ENCODE assay signal across 8 cellular contexts in genomic region chr19:5904302-5905071, GRCh38. TPM values are rescaled to one million over a fixed set of nuclear protein-coding genes. Genes with fewer than 3 reads are reported as not detected.
DNase-seq lines count a peak whose midpoint lies in the region; ATAC-seq and TF ChIP-seq lines count a peak whose summit lies in the region.

VMAC (plus strand) TSS chr19:5904872; CDS start chr19:5904891, 19 bp downstream.

- intact Hi-C loops in activated CD4-positive, alpha-beta memory T cell treated with anti-CD3 and anti-CD28 coated beads for 36 hours (cut with micrococcal nuclease): loop anchor here (1.0 to 5.0 kb wide), 11 partner anchors 48 to 521 kb away; partner anchors contain the start of genes DUS3L, MICOS13, RANBP3 and RFX2
- intact Hi-C loops in dorsolateral prefrontal cortex (cut with DNase I): loop anchor here (2.0 to 10.0 kb wide), 4 partner anchors 63 to 190 kb away; partner anchors contain the start of genes DUS3L (in 2 of the 2) and RANBP3 (in 2 of the 2)

- H3K36me3 ChIP-seq in CD4-positive, CD25-positive, alpha-beta regulatory T cell (ENCODE audit: control insufficient read depth, insufficient read depth, low read length): peaks cover 7% of the 10 kb centered on the region
- peaks cover 0 to 9% (median 2%) of the 10 kb centered on the region in 4 donors for H3K36me3 ChIP-seq in liver (ENCODE audit: control insufficient read depth in 4 of 4, insufficient read depth in 3 of 4, low read depth in 1 of 4, low read length in 3 of 4)

- TF ChIP-seq CTCF in dorsolateral prefrontal cortex (IDR thresholded peaks at IDR 0.05 in 54 of 56, conservative IDR thresholded peaks at IDR 0.05 in 2 of 56; ENCODE audit: low read depth in 1 of 56, partially characterized antibody in 56 of 56): peak in 25 of 56 donors; percentile 4 to 49 (median 21)
- TF ChIP-seq CTCF in liver (IDR thresholded peaks at IDR 0.05; ENCODE audit: low read depth, low read length, missing input control): peak; percentile 3

- H3K27ac ChIP-seq in CD4-positive, CD25-positive, alpha-beta regulatory T cell (ENCODE audit: insufficient read depth, low read length, poor library complexity, severe bottlenecking): peak within 1 kb of the TSS; percentile 95
- H3K27ac ChIP-seq in dorsolateral prefrontal cortex (peak within 1 kb of the TSS; percentile 36 to 94 (median 86)), liver (ENCODE audit: low read depth in 1 of 2, low read length in 2 of 2) (peak within 1 kb of the TSS; percentile 96)

- peak; percentile 80 to 83 for ATAC-seq in CD4-positive, CD25-positive, alpha-beta regulatory T cell (ENCODE audit: low read depth in 2 of 2)
- ATAC-seq in GM19438 (IDR thresholded peaks at IDR 0.05; ENCODE audit: low read depth, unreplicated experiment): peak; percentile 81
- peak; percentile 67 for ATAC-seq in HG03571 (IDR thresholded peaks at IDR 0.05; ENCODE audit: unreplicated experiment)

- peaks cover 33% of the 10 kb centered on the region for H3K4me1 ChIP-seq in CD4-positive, CD25-positive, alpha-beta regulatory T cell (ENCODE audit: control insufficient read depth, insufficient read depth, low read length, poor library complexity, severe bottlenecking)
- H3K4me1 ChIP-seq in liver (ENCODE audit: control insufficient read depth in 4 of 4, insufficient read depth in 4 of 4, low read length in 3 of 4): peaks cover 3 to 39% (median 31%) of the 10 kb centered on the region in 4 donors

- peaks cover 13% of the 10 kb centered on the region for H3K36me3 Mint-ChIP-seq in CD4-positive, CD25-positive, alpha-beta regulatory T cell
- H3K36me3 Mint-ChIP-seq in activated CD4-positive, alpha-beta memory T cell treated with anti-CD3 and anti-CD28 coated beads for 36 hours: peaks cover 10% of the 10 kb centered on the region

- TF ChIP-seq RAD21 in liver (IDR thresholded peaks at IDR 0.05): no peak

- under 1% methylated on average over 64 of the region's 64 CpGs for WGBS in liver

- DNase-seq in CD4-positive, CD25-positive, alpha-beta regulatory T cell: peak; percentile 100
- DNase-seq in NCI-H774 (lab: John Stamatoyannopoulos, UW) (peak; percentile 99), dorsolateral prefrontal cortex (peak; percentile 97 to 100 (median 100))
- peak; percentile 100 for DNase-seq in activated CD4-positive, alpha-beta memory T cell treated with anti-CD3 and anti-CD28 coated beads for 36 hours
- DNase-seq in stimulated activated CD4-positive, alpha-beta T cell treated with anti-CD3 and anti-CD28 coated beads, Interleukin-4, amount 100 ng/mL, for 1 hour: peak; percentile 100

- H3K27me3 ChIP-seq in CD4-positive, CD25-positive, alpha-beta regulatory T cell (ENCODE audit: control insufficient read depth, insufficient read depth, low read length): no peaks in the 10 kb centered on the region
- H3K27me3 ChIP-seq in dorsolateral prefrontal cortex (no peaks in the 10 kb centered on the region), liver (ENCODE audit: control insufficient read depth in 4 of 4, insufficient read depth in 4 of 4, low read length in 3 of 4) (no peaks in the 10 kb centered on the region)

- no peaks in the 10 kb centered on the region for H3K9me3 Mint-ChIP-seq in CD4-positive, CD25-positive, alpha-beta regulatory T cell
- no peaks in the 10 kb centered on the region for H3K9me3 Mint-ChIP-seq in activated CD4-positive, alpha-beta memory T cell treated with anti-CD3 and anti-CD28 coated beads for 36 hours

- no peaks in the 10 kb centered on the region for H3K9me3 ChIP-seq in CD4-positive, CD25-positive, alpha-beta regulatory T cell (ENCODE audit: control insufficient read depth in 2 of 2, low read length in 2 of 2)
- no peaks in the 10 kb centered on the region for H3K9me3 ChIP-seq in liver (ENCODE audit: control insufficient read depth in 4 of 4, low read length in 3 of 4)

- H3K4me1 Mint-ChIP-seq in CD4-positive, CD25-positive, alpha-beta regulatory T cell: peaks cover 0 to 61% (median 26%) of the 10 kb centered on the region in 4 donors
- peaks cover 38% of the 10 kb centered on the region for H3K4me1 Mint-ChIP-seq in activated CD4-positive, alpha-beta memory T cell treated with anti-CD3 and anti-CD28 coated beads for 36 hours (ENCODE audit: low read depth)

- peaks cover 4% of the 10 kb centered on the region for H3K27me3 Mint-ChIP-seq in CD4-positive, CD25-positive, alpha-beta regulatory T cell
- no peaks in the 10 kb centered on the region for H3K27me3 Mint-ChIP-seq in activated CD4-positive, alpha-beta memory T cell treated with anti-CD3 and anti-CD28 coated beads for 36 hours

- POLR2A ChIA-PET in activated CD4-positive, alpha-beta memory T cell treated with anti-CD3 and anti-CD28 coated beads for 36 hours (lab: Charles Lee): interaction anchor here (0.5 to 3.5 kb wide), 10 partner anchors 44 to 1524 kb away, joined by 3 to 36 read pairs (median 6); partner anchors contain the start of genes CATSPERD, LONP1, RANBP3 and SAFB

- peak within 1 kb of the TSS; percentile 90 for H3K4me3 ChIP-seq in CD4-positive, CD25-positive, alpha-beta regulatory T cell (ENCODE audit: low read depth, low read length)
- H3K4me3 ChIP-seq in dorsolateral prefrontal cortex: peak within 1 kb of the TSS; percentile 69 to 100 (median 94)
- peak within 1 kb of the TSS; percentile 91 to 93 (median 93) for H3K4me3 ChIP-seq in liver (ENCODE audit: low read depth in 1 of 3, low read length in 3 of 3)

- H3K27ac Mint-ChIP-seq in CD4-positive, CD25-positive, alpha-beta regulatory T cell: peak within 1 kb of the TSS; percentile 96 to 100 (median 99)
- H3K27ac Mint-ChIP-seq in activated CD4-positive, alpha-beta memory T cell treated with anti-CD3 and anti-CD28 coated beads for 36 hours: peak within 1 kb of the TSS; percentile 98

- peak within 1 kb of the TSS; percentile 66 to 95 for H3K9ac ChIP-seq in liver (ENCODE audit: low read depth in 1 of 2, low read length in 2 of 2)

- peak within 1 kb of the TSS; percentile 94 to 99 (median 98) for H3K4me3 Mint-ChIP-seq in CD4-positive, CD25-positive, alpha-beta regulatory T cell
- peak within 1 kb of the TSS; percentile 97 for H3K4me3 Mint-ChIP-seq in activated CD4-positive, alpha-beta memory T cell treated with anti-CD3 and anti-CD28 coated beads for 36 hours

- CTCF ChIA-PET in activated CD4-positive, alpha-beta memory T cell treated with anti-CD3 and anti-CD28 coated beads for 36 hours (lab: Charles Lee): interaction anchor here (0.6 to 4.3 kb wide), 11 partner anchors 12 to 223 kb away, joined by 3 to 47 read pairs (median 3); partner anchors contain the start of genes DUS3L, NRTN and RPL36

TF ChIP-seq in liver, 16 proteins besides CTCF, POLR2A, EP300 and RAD21 (continues in another document):
- peak; percentile 25 to 52 for TF ChIP-seq EGR1 (IDR thresholded peaks at IDR 0.05; ENCODE audit: low read depth in 2 of 2)
- TF ChIP-seq ZBTB33 (IDR thresholded peaks at IDR 0.05): no peak
- TF ChIP-seq FOXA2 (IDR thresholded peaks at IDR 0.05): peak; percentile 76
- peak; percentile 12 for TF ChIP-seq YY1 (IDR thresholded peaks at IDR 0.05)
- peak; percentile 79 to 88 for TF ChIP-seq RXRA (IDR thresholded peaks at IDR 0.05)
- TF ChIP-seq MAX (IDR thresholded peaks at IDR 0.05): peak; percentile 69
- TF ChIP-seq HNF4A (conservative IDR thresholded peaks at IDR 0.05): peak; percentile 34 to 62
- peak; percentile 97 for TF ChIP-seq SP1 (IDR thresholded peaks at IDR 0.05)
- TF ChIP-seq, protein P1, sequence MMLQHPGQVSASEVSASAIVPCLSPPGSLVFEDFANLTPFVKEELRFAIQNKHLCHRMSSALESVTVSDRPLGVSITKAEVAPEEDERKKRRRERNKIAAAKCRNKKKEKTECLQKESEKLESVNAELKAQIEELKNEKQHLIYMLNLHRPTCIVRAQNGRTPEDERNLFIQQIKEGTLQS (IDR thresholded peaks at IDR 0.05): no peak
- peak; percentile 1 for TF ChIP-seq TAF1 (conservative IDR thresholded peaks at IDR 0.05)
- TF ChIP-seq GABPA (IDR thresholded peaks at IDR 0.05 in 1 of 2, conservative IDR thresholded peaks at IDR 0.05 in 1 of 2): peak in 1 of 2 donors; percentile 77
- peak; percentile 91 for TF ChIP-seq NR2F2 (IDR thresholded peaks at IDR 0.05)
- TF ChIP-seq FOXA1 (IDR thresholded peaks at IDR 0.05): peak; percentile 31
- TF ChIP-seq HNF4G (IDR thresholded peaks at IDR 0.05): no peak
- peak in 1 of 2 donors; percentile 16 for TF ChIP-seq JUND (IDR thresholded peaks at IDR 0.05)

RNA-seq across cellular contexts. Expression of gene VMAC, which starts in this region (rescaled TPM):
- 25.0 TPM for total RNA-seq in CD4-positive, CD25-positive, alpha-beta regulatory T cell
- polyA plus RNA-seq in CD4-positive, CD25-positive, alpha-beta regulatory T cell: 1 to 10 TPM; 4.9 to 9.5 (median 7.5) TPM
- 1 to 10 TPM; 2.9 to 3.3 TPM for total RNA-seq in activated CD4-positive, alpha-beta memory T cell treated with anti-CD3 and anti-CD28 coated beads for 36 hours
- total RNA-seq in dorsolateral prefrontal cortex (10 to 100 TPM in 11 of 120 experiments, 1 to 10 TPM in 109; 3.0 to 14.3 (median 7.2) TPM), liver (1 to 10 TPM; 3.6 to 7.7 TPM)
- 1 to 10 TPM; 1.2 to 1.6 TPM for polyA plus RNA-seq in liver

Comparison
In these comparisons a context has a peak if more than half of its experiments do, and no peak if none do; other contexts are left out.
1. Peak in every context shown above with its lines: DNase-seq, ATAC-seq, H3K4me3 ChIP-seq and H3K27ac ChIP-seq.